Comparison of ENCODE assay signal across 7 cellular contexts in genomic region chrX:11757729-11758399, GRCh38. TPM values are rescaled to one million over a fixed set of nuclear protein-coding genes. Genes with fewer than 3 reads are reported as not detected.
DNase-seq lines count a peak whose midpoint lies in the region; ATAC-seq and TF ChIP-seq lines count a peak whose summit lies in the region.

TSS of gene MSL3 (plus strand) at chrX:11758237. CDS start at chrX:11758264, 27 bp downstream.

- ATAC-seq in GM21737 (IDR thresholded peaks at IDR 0.05; ENCODE audit: unreplicated experiment): peak; percentile 32
- ATAC-seq in activated B cell treated with CpG ODN at 0.5 μM for 24 hours (ENCODE audit: low read depth): peak; percentile 58

- CTCF ChIA-PET in activated B cell treated with CpG ODN at 0.5 μM for 24 hours (lab: Charles Lee): interaction anchor here (1.2 to 2.3 kb wide), 2 partner anchors 10 to 12 kb away, joined by 3 to 9 read pairs; no protein-coding TSS in a partner anchor

- TF ChIP-seq CTCF in GM10266 (IDR thresholded peaks at IDR 0.05; ENCODE audit: control insufficient read depth, insufficient read depth, low read depth, missing control alignments): no peak
- no peak for TF ChIP-seq CTCF in activated B cell treated with CpG ODN at 0.5 μM for 24 hours (IDR thresholded peaks at IDR 0.05)

- peaks cover 26% of the 10 kb centered on the region for H3K36me3 Mint-ChIP-seq in activated B cell treated with CpG ODN at 0.5 μM for 24 hours (ENCODE audit: low read depth)

- peak within 1 kb of the TSS; percentile 95 for H3K27ac Mint-ChIP-seq in activated B cell treated with CpG ODN at 0.5 μM for 24 hours

- peak within 1 kb of the TSS; percentile 83 for H3K27ac ChIP-seq in cingulate gyrus (ENCODE audit: low read depth, low read length)

- H3K27me3 Mint-ChIP-seq in activated B cell treated with CpG ODN at 0.5 μM for 24 hours: no peaks in the 10 kb centered on the region

- H3K4me1 Mint-ChIP-seq in activated B cell treated with CpG ODN at 0.5 μM for 24 hours: peaks cover 29% of the 10 kb centered on the region

- no peaks in the 10 kb centered on the region for H3K9me3 Mint-ChIP-seq in activated B cell treated with CpG ODN at 0.5 μM for 24 hours

- H3K4me3 Mint-ChIP-seq in activated B cell treated with CpG ODN at 0.5 μM for 24 hours: peak within 1 kb of the TSS; percentile 94

- POLR2A ChIA-PET in activated B cell treated with CpG ODN at 0.5 μM for 24 hours (lab: Charles Lee): interaction anchor here (0.6 to 2.7 kb wide), 7 partner anchors 10 to 1636 kb away, joined by 3 to 11 read pairs (median 5); no protein-coding TSS in a partner anchor

- intact Hi-C loops in activated B cell treated with CpG ODN at 0.5 μM for 24 hours (cut with micrococcal nuclease): loop anchor here (1.0 to 5.0 kb wide), 5 partner anchors 12 to 1561 kb away; partner anchors contain the start of gene HCCS

- DNase-seq in GM10266 (ENCODE audit: extremely low spot score) (peak; percentile 84), LoVo (ENCODE audit: low spot score) (peak; percentile 47), activated B cell treated with CpG ODN at 0.5 μM for 24 hours (peak; percentile 67), kidney glomerular epithelial cell (lab: John Stamatoyannopoulos, UW) (peak; percentile 16)
- DNase-seq in stimulated activated CD4-positive, alpha-beta T cell treated with anti-CD3 and anti-CD28 coated beads, Interleukin-1b, Interleukin-23, amount 100 ng/mL, for 4 hours (ENCODE audit: low read depth in 2 of 2): peak; percentile 40 to 66

RNA-seq across cellular contexts. Expression of gene MSL3, which starts in this region (rescaled TPM):
- 57.6 and 58.9 TPM in 2 replicates for total RNA-seq in activated B cell treated with CpG ODN at 0.5 μM for 24 hours

Comparison
In these comparisons a context has a peak if more than half of its experiments do, and no peak if none do; other contexts are left out.
1. Peak in every context shown above with its lines: DNase-seq, ATAC-seq and H3K27ac ChIP-seq.
2. DNase-seq: peak in every context shown above with its lines; median percentile 84 in GM10266; 67 in activated B cell treated with CpG ODN at 0.5 μM for 24 hours; 53 in stimulated activated CD4-positive, alpha-beta T cell treated with anti-CD3 and anti-CD28 coated beads, Interleukin-1b, Interleukin-23, amount 100 ng/mL, for 4 hours; 47 in LoVo; 16 in kidney glomerular epithelial cell.